ENCODE assay signal across 31 cellular contexts in genomic region chr3:93969997-93970396, GRCh38. TPM values are rescaled to one million over a fixed set of nuclear protein-coding genes. Genes with fewer than 3 reads are reported as not detected.
"Had no signal": no experiment of that assay in that cellular context is flagged by ENCODE, and none has a peak within 500 bp of the region (broad histone marks: within the 10 kb centered on the region; RNA-seq: fewer than 3 reads in every experiment).

No MANE protein-coding gene starts in this region.

- H3K36me3 Mint-ChIP-seq: activated naive CD8-positive, alpha-beta T cell treated with anti-CD3 and anti-CD28 coated beads, Interleukin-2, amount 10 ng/mL, durations not matched to agents 7 days and 5 days had no signal

- DNase-seq: activated CD4-positive, alpha-beta T cell treated with anti-CD3 and anti-CD28 coated beads for 4 hours; activated CD4-positive, alpha-beta T cell treated with anti-CD3 and anti-CD28 coated beads, Interleukin-2, amount 50 U/mL, for 48 hours; activated CD4-positive, CD25-positive, alpha-beta regulatory T cell; activated CD8-positive, alpha-beta memory T cell treated with anti-CD3 and anti-CD28 coated beads, Interleukin-2, amount 50 U/mL, for 48 hours; activated naive CD4-positive, alpha-beta T cell treated with anti-CD3 and anti-CD28 coated beads for 36 hours; activated naive CD8-positive, alpha-beta T cell treated with anti-CD3 and anti-CD28 coated beads, Interleukin-2, amount 10 ng/mL, durations not matched to agents 7 days and 5 days; activated T-cell treated with anti-CD3 and anti-CD28 coated beads, Interleukin-2, amount 50 U/mL, for 48 hours; caudate nucleus; effector memory CD4-positive, alpha-beta T cell; gastrocnemius medialis; hippocampal formation; left ventricle myocardium superior; pancreas; psoas muscle; stimulated activated CD4-positive, alpha-beta T cell treated with anti-CD3 and anti-CD28 coated beads, Interleukin-12 subunit alpha, Interleukin-12 subunit beta, amount 100 ng/mL, for 4 hours; stimulated activated CD4-positive, alpha-beta T cell treated with anti-CD3 and anti-CD28 coated beads, Interleukin-1b, Interleukin-23, amount 100 ng/mL, for 48 hours; substantia nigra; thyroid gland; upper lobe of right lung had no signal

- H3K27me3 Mint-ChIP-seq: brain had no signal

- ATAC-seq: gastrocnemius medialis, pancreas, upper lobe of right lung had no signal

- H3K4me3 Mint-ChIP-seq: activated naive CD4-positive, alpha-beta T cell treated with anti-CD3 and anti-CD28 coated beads for 36 hours; activated naive CD8-positive, alpha-beta T cell treated with anti-CD3 and anti-CD28 coated beads, Interleukin-2, amount 10 ng/mL, durations not matched to agents 7 days and 5 days; stimulated activated naive CD8-positive, alpha-beta T cell treated with anti-CD3 and anti-CD28 coated beads, Interleukin-15, Interleukin-2, amounts not matched to agents 100 ng/mL and 50 ng/mL, for 24 hours had no signal

- H3K27me3 ChIP-seq: esophagus muscularis mucosa, gastrocnemius medialis, pancreas, right atrium auricular region, thyroid gland, upper lobe of right lung had no signal

- H3K9me3 Mint-ChIP-seq: activated naive CD4-positive, alpha-beta T cell treated with anti-CD3 and anti-CD28 coated beads for 36 hours; activated naive CD8-positive, alpha-beta T cell treated with anti-CD3 and anti-CD28 coated beads, Interleukin-2, amount 10 ng/mL, durations not matched to agents 7 days and 5 days; stimulated activated naive CD8-positive, alpha-beta T cell treated with anti-CD3 and anti-CD28 coated beads, Interleukin-15, Interleukin-2, amounts not matched to agents 100 ng/mL and 50 ng/mL, for 24 hours had no signal

- H3K27ac Mint-ChIP-seq: activated naive CD4-positive, alpha-beta T cell treated with anti-CD3 and anti-CD28 coated beads for 36 hours; activated naive CD8-positive, alpha-beta T cell treated with anti-CD3 and anti-CD28 coated beads, Interleukin-2, amount 10 ng/mL, durations not matched to agents 7 days and 5 days; nephron; stimulated activated naive CD8-positive, alpha-beta T cell treated with anti-CD3 and anti-CD28 coated beads, Interleukin-15, Interleukin-2, amounts not matched to agents 100 ng/mL and 50 ng/mL, for 24 hours had no signal

- FAIRE-seq: colon, pancreas, TTC549 had no signal

- H3K36me3 ChIP-seq: gastrocnemius medialis, neutrophil, pancreas, right atrium auricular region, thyroid gland, upper lobe of right lung had no signal

- H3K4me1 ChIP-seq: psoas muscle, upper lobe of right lung had no signal

- H3K27ac ChIP-seq: esophagus muscularis mucosa, gastrocnemius medialis, neutrophil, pancreas, psoas muscle, thyroid gland, upper lobe of right lung had no signal

- H3K4me3 ChIP-seq: esophagus muscularis mucosa, gastrocnemius medialis, pancreas, psoas muscle, right atrium auricular region, thyroid gland, upper lobe of right lung had no signal

- H3K9me3 ChIP-seq: esophagus muscularis mucosa, gastrocnemius medialis, neutrophil, pancreas, psoas muscle, right atrium auricular region, thyroid gland, upper lobe of right lung had no signal

RNA-seq across cellular contexts. Expression of gene STX19, which starts 58.4 kb away (rescaled TPM):
- total RNA-seq: activated CD8-positive, alpha-beta memory T cell treated with anti-CD3 and anti-CD28 coated beads for 36 hours; activated naive CD4-positive, alpha-beta T cell treated with anti-CD3 and anti-CD28 coated beads for 36 hours; activated naive CD8-positive, alpha-beta T cell treated with anti-CD3 and anti-CD28 coated beads, Interleukin-2, amount 10 ng/mL, durations not matched to agents 7 days and 5 days; dermis microvascular lymphatic vessel endothelial cell; esophagus muscularis mucosa; gastrocnemius medialis; left ventricle myocardium superior; psoas muscle; right atrium auricular region; skeletal muscle tissue; T-helper 2 cell treated with Interferon-gamma antibody and Interleukin-4, amounts not matched to agents 100 ng/mL and 5 ng/mL, for 36 hours; thyroid gland had no signal
- polyA plus RNA-seq: psoas muscle had no signal
